ENCODE assay signal across 9 cellular contexts in the genomic region with DNA sequence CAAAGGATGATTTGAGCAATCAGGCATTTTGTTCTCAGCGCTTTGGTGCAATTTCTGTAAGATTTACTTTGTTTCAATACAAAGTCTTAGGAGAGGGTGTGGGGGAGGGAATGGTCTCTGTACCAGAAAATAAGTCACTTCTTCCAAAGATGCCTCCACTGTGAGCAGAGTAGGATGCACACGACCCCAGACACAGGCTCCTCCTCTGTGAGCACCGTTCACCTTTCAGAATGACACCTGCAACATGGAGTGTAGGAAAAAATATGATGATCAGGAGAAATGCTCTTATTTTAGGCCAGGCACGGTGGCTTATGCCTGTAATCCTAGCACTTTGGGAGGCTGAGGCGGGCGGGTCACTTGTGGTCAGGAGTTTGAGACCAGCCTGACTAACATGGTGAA. TPM values are rescaled to one million over a fixed set of nuclear protein-coding genes. Genes with fewer than 3 reads are reported as not detected.
DNase-seq lines count a peak whose midpoint lies in the region; ATAC-seq lines count a peak whose summit lies in the region.
"Not testable (repeated sequence)": the region's sequence is repeated elsewhere in the genome, so short reads cannot be mapped to it uniquely, and the experiment has no call there.
"Had no signal": no experiment of that assay in that cellular context is flagged by ENCODE, and none has a peak within 500 bp of the region (broad histone marks: within the 10 kb centered on the region; RNA-seq: fewer than 3 reads in every experiment).

No MANE protein-coding gene starts in this region.

- not testable (repeated sequence) for H2AK5ac ChIP-seq in neuronal stem cell (ENCODE audit: low read depth, low read length)

- H2BK12ac ChIP-seq in neuronal stem cell (ENCODE audit: low read length) = not testable (repeated sequence)

- not testable (repeated sequence) for DNase-seq in activated naive CD8-positive, alpha-beta T cell treated with anti-CD3 and anti-CD28 coated beads, Interleukin-2, amount 10 ng/mL, durations not matched to agents 7 days and 5 days; epithelial cell of prostate (ENCODE audit: low read depth, low spot score); neuronal stem cell (ENCODE audit: low spot score)

- not testable (repeated sequence) for ATAC-seq in activated naive CD8-positive, alpha-beta T cell treated with anti-CD3 and anti-CD28 coated beads, Interleukin-2, amount 10 ng/mL, durations not matched to agents 7 days and 5 days (ENCODE audit: low read depth)

- H3K27me3 Mint-ChIP-seq in T-helper 1 cell treated with Interleukin-12 subunit alpha and Interleukin-12 subunit beta and Interleukin-4 antibody, amounts not matched to agents 30 μg/mL and 1 μg/mL, for 36 hours (ENCODE audit: low read depth); activated naive CD8-positive, alpha-beta T cell treated with anti-CD3 and anti-CD28 coated beads, Interleukin-2, amount 10 ng/mL, durations not matched to agents 7 days and 5 days; stimulated activated naive CD8-positive, alpha-beta T cell treated with anti-CD3 and anti-CD28 coated beads, Interleukin-15, Interleukin-2, amounts not matched to agents 100 ng/mL and 50 ng/mL, for 24 hours: not testable (repeated sequence)

- H3K9me3 Mint-ChIP-seq in T-helper 1 cell treated with Interleukin-12 subunit alpha and Interleukin-12 subunit beta and Interleukin-4 antibody, amounts not matched to agents 30 μg/mL and 1 μg/mL, for 36 hours; activated naive CD8-positive, alpha-beta T cell treated with anti-CD3 and anti-CD28 coated beads, Interleukin-2, amount 10 ng/mL, durations not matched to agents 7 days and 5 days; stimulated activated naive CD8-positive, alpha-beta T cell treated with anti-CD3 and anti-CD28 coated beads, Interleukin-15, Interleukin-2, amounts not matched to agents 100 ng/mL and 50 ng/mL, for 24 hours: not testable (repeated sequence)

- peak overlapping the region; percentile 87 for H2AFZ ChIP-seq in neuronal stem cell (ENCODE audit: low read length)

- peak overlapping the region; percentile 38 to 86 (median 72) for H3K27ac ChIP-seq in BLaER1 treated with 17β-estradiol and CSF1 and Interleukin-3, amounts not matched to agents 10 nM and 100 nM
- peak overlapping the region; percentile 3; the same call in 1 of the 2 replicates for H3K27ac ChIP-seq in HUES6 (ENCODE audit: low read depth, low read length)
- peak overlapping the region; percentile 78 for H3K27ac ChIP-seq in epithelial cell of prostate
- peak overlapping the region; percentile 42 for H3K27ac ChIP-seq in layer of hippocampus (ENCODE audit: low read depth, low read length)
- H3K27ac ChIP-seq in neuronal stem cell (replicated peaks; ENCODE audit: low read length) = not testable (repeated sequence)

- H3K4me1 Mint-ChIP-seq in T-helper 1 cell treated with Interleukin-12 subunit alpha and Interleukin-12 subunit beta and Interleukin-4 antibody, amounts not matched to agents 30 μg/mL and 1 μg/mL, for 36 hours (ENCODE audit: low read depth) = peaks cover 23% of the 10 kb centered on the region
- H3K4me1 Mint-ChIP-seq in activated naive CD8-positive, alpha-beta T cell treated with anti-CD3 and anti-CD28 coated beads, Interleukin-2, amount 10 ng/mL, durations not matched to agents 7 days and 5 days = peaks cover 28% of the 10 kb centered on the region
- peaks cover 35% of the 10 kb centered on the region for H3K4me1 Mint-ChIP-seq in stimulated activated naive CD8-positive, alpha-beta T cell treated with anti-CD3 and anti-CD28 coated beads, Interleukin-15, Interleukin-2, amounts not matched to agents 100 ng/mL and 50 ng/mL, for 24 hours (ENCODE audit: low read depth)

- H3K36me3 ChIP-seq in BLaER1 treated with 17β-estradiol and CSF1 and Interleukin-3, amounts not matched to agents 10 nM and 100 nM = peaks cover 0 to 20% (median 7%) of the 10 kb centered on the region in 11 experiments; a peak in 9 of 22 replicates
- not testable (repeated sequence) for H3K36me3 ChIP-seq in HUES6 (ENCODE audit: control insufficient read depth, insufficient read depth, low read length); neuronal stem cell (replicated peaks in 1 of 2; ENCODE audit: control insufficient read depth in 2 of 2, insufficient read depth in 2 of 2, low read length in 2 of 2)

- peak overlapping the region; percentile 47 for H2BK120ac ChIP-seq in neuronal stem cell (ENCODE audit: low read depth, low read length)

- H3K4me3 ChIP-seq in BLaER1 treated with 17β-estradiol and CSF1 and Interleukin-3, amounts not matched to agents 10 nM and 100 nM = peak overlapping the region; percentile 58 to 74 (median 64)
- peak overlapping the region; percentile 38 for H3K4me3 ChIP-seq in HUES6 (ENCODE audit: low read depth, low read length)
- peak overlapping the region in 1 of 2 donors; percentile 54 for H3K4me3 ChIP-seq in neuronal stem cell (ENCODE audit: low read length in 2 of 2)

- no CpG with 5 or more reads among the region's 6 CpGs for WGBS in neuronal stem cell (ENCODE audit: extremely low coverage in 2 of 2, insufficient read length in 2 of 2, insufficient replicate concordance in 1 of 2), 2 donors

- H3K27ac Mint-ChIP-seq in T-helper 1 cell treated with Interleukin-12 subunit alpha and Interleukin-12 subunit beta and Interleukin-4 antibody, amounts not matched to agents 30 μg/mL and 1 μg/mL, for 36 hours = peak overlapping the region; percentile 98
- H3K27ac Mint-ChIP-seq in activated naive CD8-positive, alpha-beta T cell treated with anti-CD3 and anti-CD28 coated beads, Interleukin-2, amount 10 ng/mL, durations not matched to agents 7 days and 5 days = peak overlapping the region; percentile 98
- H3K27ac Mint-ChIP-seq in stimulated activated naive CD8-positive, alpha-beta T cell treated with anti-CD3 and anti-CD28 coated beads, Interleukin-15, Interleukin-2, amounts not matched to agents 100 ng/mL and 50 ng/mL, for 24 hours = peak overlapping the region; percentile 95

- peak overlapping the region; percentile 94 for H3K4me3 Mint-ChIP-seq in T-helper 1 cell treated with Interleukin-12 subunit alpha and Interleukin-12 subunit beta and Interleukin-4 antibody, amounts not matched to agents 30 μg/mL and 1 μg/mL, for 36 hours
- peak overlapping the region; percentile 98 for H3K4me3 Mint-ChIP-seq in activated naive CD8-positive, alpha-beta T cell treated with anti-CD3 and anti-CD28 coated beads, Interleukin-2, amount 10 ng/mL, durations not matched to agents 7 days and 5 days
- peak overlapping the region; percentile 95 for H3K4me3 Mint-ChIP-seq in stimulated activated naive CD8-positive, alpha-beta T cell treated with anti-CD3 and anti-CD28 coated beads, Interleukin-15, Interleukin-2, amounts not matched to agents 100 ng/mL and 50 ng/mL, for 24 hours

- H3K4ac ChIP-seq in neuronal stem cell (ENCODE audit: low read length) = not testable (repeated sequence)

- H4K20me1 ChIP-seq in BLaER1 treated with 17β-estradiol and CSF1 and Interleukin-3, amounts not matched to agents 10 nM and 100 nM = not testable (repeated sequence)

- peaks cover 11% of the 10 kb centered on the region for H3K36me3 Mint-ChIP-seq in T-helper 1 cell treated with Interleukin-12 subunit alpha and Interleukin-12 subunit beta and Interleukin-4 antibody, amounts not matched to agents 30 μg/mL and 1 μg/mL, for 36 hours (ENCODE audit: low read depth)
- peaks cover 10% of the 10 kb centered on the region for H3K36me3 Mint-ChIP-seq in activated naive CD8-positive, alpha-beta T cell treated with anti-CD3 and anti-CD28 coated beads, Interleukin-2, amount 10 ng/mL, durations not matched to agents 7 days and 5 days
- peaks cover 20% of the 10 kb centered on the region for H3K36me3 Mint-ChIP-seq in stimulated activated naive CD8-positive, alpha-beta T cell treated with anti-CD3 and anti-CD28 coated beads, Interleukin-15, Interleukin-2, amounts not matched to agents 100 ng/mL and 50 ng/mL, for 24 hours (ENCODE audit: low read depth)

- H4K8ac ChIP-seq in neuronal stem cell (ENCODE audit: low read depth, low read length) = not testable (repeated sequence)

- not testable (repeated sequence) for H3K27me3 ChIP-seq in BLaER1 treated with 17β-estradiol and CSF1 and Interleukin-3, amounts not matched to agents 10 nM and 100 nM; HUES6 (ENCODE audit: control insufficient read depth, insufficient read depth, low read length); layer of hippocampus (ENCODE audit: control insufficient read depth, insufficient read depth, low read length); neuronal stem cell (ENCODE audit: control insufficient read depth in 3 of 3, insufficient read depth in 3 of 3, low read depth in 1 of 3, low read length in 3 of 3)

- H4K91ac ChIP-seq in neuronal stem cell (ENCODE audit: low read depth, low read length, poor library complexity) = not testable (repeated sequence)

- H3K79me1 ChIP-seq in neuronal stem cell (ENCODE audit: low read depth, low read length) = not testable (repeated sequence)

- H2BK15ac ChIP-seq in neuronal stem cell (ENCODE audit: low read length) = peak overlapping the region; percentile 97

- peak overlapping the region; percentile 85 for H3K23ac ChIP-seq in neuronal stem cell (ENCODE audit: low read depth, low read length, poor library complexity)

- peaks cover 27 to 53% (median 40%) of the 10 kb centered on the region in 10 experiments for H3K4me1 ChIP-seq in BLaER1 treated with 17β-estradiol and CSF1 and Interleukin-3, amounts not matched to agents 10 nM and 100 nM
- H3K4me1 ChIP-seq in HUES6 (ENCODE audit: control insufficient read depth, insufficient read depth, low read length) (peaks cover 51% of the 10 kb centered on the region), neuronal stem cell (ENCODE audit: control insufficient read depth in 2 of 2, insufficient read depth in 1 of 2, low read depth in 1 of 2, low read length in 2 of 2) (peaks cover 20 to 21% of the 10 kb centered on the region in 2 donors)

- not testable (repeated sequence) for H3K9me3 ChIP-seq in BLaER1 treated with 17β-estradiol and CSF1 and Interleukin-3, amounts not matched to agents 10 nM and 100 nM (replicated peaks in 1 of 11); HUES6 (ENCODE audit: control insufficient read depth, insufficient read depth, low read depth, low read length); neuronal stem cell (replicated peaks in 1 of 2; ENCODE audit: control insufficient read depth in 2 of 2, insufficient read depth in 1 of 2, low read depth in 1 of 2, low read length in 2 of 2)

- peak overlapping the region; percentile 96 for H3K18ac ChIP-seq in neuronal stem cell (ENCODE audit: low read length)

- H3K14ac ChIP-seq in neuronal stem cell (ENCODE audit: low read length) = peak overlapping the region; percentile 75

- peak overlapping the region; percentile 69 to 84 (median 79) for H3K9ac ChIP-seq in BLaER1 treated with 17β-estradiol and CSF1 and Interleukin-3, amounts not matched to agents 10 nM and 100 nM
- peak overlapping the region; percentile 53 for H3K9ac ChIP-seq in HUES6 (ENCODE audit: low read length)
- not testable (repeated sequence) for H3K9ac ChIP-seq in neuronal stem cell (ENCODE audit: low read depth, low read length, poor library complexity)

- H2BK5ac ChIP-seq in neuronal stem cell (ENCODE audit: low read length) = not testable (repeated sequence)

- peak overlapping the region; percentile 77 to 96 (median 89) for H3K4me2 ChIP-seq in BLaER1 treated with 17β-estradiol and CSF1 and Interleukin-3, amounts not matched to agents 10 nM and 100 nM
- peak overlapping the region; percentile 49 for H3K4me2 ChIP-seq in neuronal stem cell (ENCODE audit: insufficient read depth, low read length, poor library complexity, severe bottlenecking)

- POLR2A ChIA-PET in activated naive CD8-positive, alpha-beta T cell treated with anti-CD3 and anti-CD28 coated beads, Interleukin-2, amount 10 ng/mL, durations not matched to agents 7 days and 5 days (lab: Charles Lee) = interaction anchor here (0.6 to 0.8 kb wide), 2 partner anchors 30 to 92 kb away, joined by 4 to 8 read pairs; no protein-coding TSS in a partner anchor

RNA-seq across cellular contexts. Expression of a gene that starts 0.7 kb away (rescaled TPM):
- 100 to 1,000 TPM; 120 to 124 TPM for total RNA-seq in activated naive CD8-positive, alpha-beta T cell treated with anti-CD3 and anti-CD28 coated beads, Interleukin-2, amount 10 ng/mL, durations not matched to agents 7 days and 5 days
- 18.7 TPM for polyA plus RNA-seq in neuronal stem cell (2013, experiment 1 of 2)
- 20.6 TPM for polyA plus RNA-seq in neuronal stem cell (2013, experiment 2 of 2)

RNA-seq across cellular contexts. Expression of a gene that starts 6.2 kb away (rescaled TPM):
- 10 to 100 TPM; 46.8 to 47.4 TPM for total RNA-seq in activated naive CD8-positive, alpha-beta T cell treated with anti-CD3 and anti-CD28 coated beads, Interleukin-2, amount 10 ng/mL, durations not matched to agents 7 days and 5 days
- polyA plus RNA-seq in neuronal stem cell (2013, experiment 1 of 2) = 1.2 TPM
- 1.2 TPM for polyA plus RNA-seq in neuronal stem cell (2013, experiment 2 of 2)

RNA-seq across cellular contexts. Expression of a gene that starts 25.9 kb away (rescaled TPM):
- 10 to 100 TPM; 41.4 to 45.1 TPM for total RNA-seq in activated naive CD8-positive, alpha-beta T cell treated with anti-CD3 and anti-CD28 coated beads, Interleukin-2, amount 10 ng/mL, durations not matched to agents 7 days and 5 days
- polyA plus RNA-seq in neuronal stem cell (2013, experiment 1 of 2) = 3.5 TPM
- 3.9 TPM for polyA plus RNA-seq in neuronal stem cell (2013, experiment 2 of 2)

RNA-seq across cellular contexts. Expression of a gene that starts 32.6 kb away (rescaled TPM):
- 1 to 10 TPM; 7.1 to 7.2 TPM for total RNA-seq in activated naive CD8-positive, alpha-beta T cell treated with anti-CD3 and anti-CD28 coated beads, Interleukin-2, amount 10 ng/mL, durations not matched to agents 7 days and 5 days
- polyA plus RNA-seq in neuronal stem cell (2013, experiment 1 of 2) = 2.9 TPM
- 2.8 TPM for polyA plus RNA-seq in neuronal stem cell (2013, experiment 2 of 2)

RNA-seq across cellular contexts. Expression of a gene that starts 57.3 kb away (rescaled TPM):
- total RNA-seq in activated naive CD8-positive, alpha-beta T cell treated with anti-CD3 and anti-CD28 coated beads, Interleukin-2, amount 10 ng/mL, durations not matched to agents 7 days and 5 days = not detected
- not detected for polyA plus RNA-seq in neuronal stem cell (2013, experiment 1 of 2)
- not detected for polyA plus RNA-seq in neuronal stem cell (2013, experiment 2 of 2)
- total RNA-seq: H4 had no signal
